ENCODE assay signal across 26 cellular contexts in genomic region chr7:137482466-137482865, GRCh38.
"Had no signal": no experiment of that assay in that cellular context is flagged by ENCODE, and none has a peak within 500 bp of the region (broad histone marks: within the 10 kb centered on the region; RNA-seq: fewer than 3 reads in every experiment).

No MANE protein-coding gene starts in this region.

- H3K27ac ChIP-seq: epithelial cell of prostate, esophagus squamous epithelium had no signal

- DNase-seq: activated CD4-positive, alpha-beta memory T cell treated with anti-CD3 and anti-CD28 coated beads for 36 hours; activated CD4-positive, alpha-beta T cell treated with anti-CD3 and anti-CD28 coated beads for 36 hours; activated CD4-positive, alpha-beta T cell treated with anti-CD3 and anti-CD28 coated beads, Interleukin-2, amount 10 ng/mL, durations not matched to agents 24 days and 14 days; activated CD4-positive, CD25-positive, alpha-beta regulatory T cell; activated CD4-positive, CD25-positive, alpha-beta regulatory T cell treated with anti-CD3 and anti-CD28 coated beads, Interleukin-2, amount 50 U/mL, for 72 hours; activated CD8-positive, alpha-beta memory T cell treated with anti-CD3 and anti-CD28 coated beads, Interleukin-2, amount 10 ng/mL, durations not matched to agents 7 days and 5 days; activated CD8-positive, alpha-beta memory T cell treated with anti-CD3 and anti-CD28 coated beads, Interleukin-2, amount 50 U/mL, for 4 hours; activated CD8-positive, alpha-beta T cell treated with anti-CD3 and anti-CD28 coated beads, Interleukin-2, amount 10 ng/mL, durations not matched to agents 7 days and 5 days; activated gamma-delta T cell; activated naive CD4-positive, alpha-beta T cell treated with anti-CD3 and anti-CD28 coated beads, Interleukin-2, amount 50 U/mL, for 16 hours; activated naive CD4-positive, alpha-beta T cell treated with Interleukin-2 at 50 U/mL for 16 hours; activated T-cell treated with anti-CD3 and anti-CD28 coated beads, Interleukin-2, amount 50 U/mL, for 24 hours; activated T-cell treated with anti-CD3 and anti-CD28 coated beads, Interleukin-2, amount 50 U/mL, for 72 hours; amniotic stem cell; aorta; cortex of kidney; dermis blood vessel endothelial cell; effector CD8-positive, alpha-beta T cell; esophagus squamous epithelium; foreskin fibroblast; head of caudate nucleus; T-helper 2 cell had no signal

- H3K4me3 ChIP-seq: esophagus squamous epithelium had no signal

- H3K9me3 Mint-ChIP-seq: activated CD4-positive, alpha-beta memory T cell treated with anti-CD3 and anti-CD28 coated beads for 36 hours; activated CD4-positive, alpha-beta T cell treated with anti-CD3 and anti-CD28 coated beads, Interleukin-2, amount 10 ng/mL, durations not matched to agents 24 days and 14 days; activated T-cell treated with anti-CD3 and anti-CD28 coated beads, Interleukin-2, amount 50 U/mL, for 24 hours had no signal

- H3K4me1 Mint-ChIP-seq: activated CD4-positive, alpha-beta T cell treated with anti-CD3 and anti-CD28 coated beads for 36 hours; activated CD4-positive, alpha-beta T cell treated with anti-CD3 and anti-CD28 coated beads, Interleukin-2, amount 10 ng/mL, durations not matched to agents 24 days and 14 days; activated CD8-positive, alpha-beta memory T cell treated with anti-CD3 and anti-CD28 coated beads, Interleukin-2, amount 10 ng/mL, durations not matched to agents 7 days and 5 days; central memory CD8-positive, alpha-beta T cell had no signal

- H3K4me3 Mint-ChIP-seq: activated CD4-positive, alpha-beta memory T cell treated with anti-CD3 and anti-CD28 coated beads for 36 hours; activated CD4-positive, alpha-beta T cell treated with anti-CD3 and anti-CD28 coated beads for 36 hours; activated CD4-positive, alpha-beta T cell treated with anti-CD3 and anti-CD28 coated beads, Interleukin-2, amount 10 ng/mL, durations not matched to agents 24 days and 14 days; activated CD8-positive, alpha-beta memory T cell treated with anti-CD3 and anti-CD28 coated beads, Interleukin-2, amount 10 ng/mL, durations not matched to agents 7 days and 5 days; activated CD8-positive, alpha-beta T cell treated with anti-CD3 and anti-CD28 coated beads, Interleukin-2, amount 10 ng/mL, durations not matched to agents 7 days and 5 days; activated naive CD8-positive, alpha-beta T cell; activated T-cell treated with anti-CD3 and anti-CD28 coated beads, Interleukin-2, amount 50 U/mL, for 24 hours; activated T-cell treated with anti-CD3 and anti-CD28 coated beads, Interleukin-2, amount 50 U/mL, for 72 hours; brain; central memory CD8-positive, alpha-beta T cell had no signal

- H3K4me1 ChIP-seq: esophagus squamous epithelium had no signal

- H3K36me3 Mint-ChIP-seq: activated CD4-positive, alpha-beta memory T cell treated with anti-CD3 and anti-CD28 coated beads for 36 hours; activated CD8-positive, alpha-beta memory T cell treated with anti-CD3 and anti-CD28 coated beads, Interleukin-2, amount 10 ng/mL, durations not matched to agents 7 days and 5 days; activated naive CD8-positive, alpha-beta T cell had no signal

- H3K36me3 ChIP-seq: esophagus squamous epithelium had no signal

- H3K27me3 Mint-ChIP-seq: activated CD4-positive, alpha-beta memory T cell treated with anti-CD3 and anti-CD28 coated beads for 36 hours; activated CD4-positive, alpha-beta T cell treated with anti-CD3 and anti-CD28 coated beads, Interleukin-2, amount 10 ng/mL, durations not matched to agents 24 days and 14 days; activated CD8-positive, alpha-beta memory T cell treated with anti-CD3 and anti-CD28 coated beads, Interleukin-2, amount 10 ng/mL, durations not matched to agents 7 days and 5 days; activated T-cell treated with anti-CD3 and anti-CD28 coated beads, Interleukin-2, amount 50 U/mL, for 24 hours; brain; central memory CD8-positive, alpha-beta T cell had no signal

- H3K9me3 ChIP-seq: esophagus squamous epithelium had no signal

- H3K27ac Mint-ChIP-seq: activated CD4-positive, alpha-beta memory T cell treated with anti-CD3 and anti-CD28 coated beads for 36 hours; activated CD4-positive, alpha-beta T cell treated with anti-CD3 and anti-CD28 coated beads for 36 hours; activated CD4-positive, alpha-beta T cell treated with anti-CD3 and anti-CD28 coated beads, Interleukin-2, amount 10 ng/mL, durations not matched to agents 24 days and 14 days; activated CD8-positive, alpha-beta memory T cell treated with anti-CD3 and anti-CD28 coated beads, Interleukin-2, amount 10 ng/mL, durations not matched to agents 7 days and 5 days; activated CD8-positive, alpha-beta T cell treated with anti-CD3 and anti-CD28 coated beads, Interleukin-2, amount 10 ng/mL, durations not matched to agents 7 days and 5 days; activated naive CD8-positive, alpha-beta T cell; activated T-cell treated with anti-CD3 and anti-CD28 coated beads, Interleukin-2, amount 50 U/mL, for 24 hours; activated T-cell treated with anti-CD3 and anti-CD28 coated beads, Interleukin-2, amount 50 U/mL, for 72 hours; brain had no signal

- H3K27me3 ChIP-seq: esophagus squamous epithelium had no signal

- ATAC-seq: activated CD4-positive, alpha-beta T cell treated with anti-CD3 and anti-CD28 coated beads for 36 hours; activated CD8-positive, alpha-beta memory T cell treated with anti-CD3 and anti-CD28 coated beads, Interleukin-2, amount 10 ng/mL, durations not matched to agents 7 days and 5 days; activated CD8-positive, alpha-beta T cell treated with anti-CD3 and anti-CD28 coated beads, Interleukin-2, amount 10 ng/mL, durations not matched to agents 7 days and 5 days; activated T-cell treated with anti-CD3 and anti-CD28 coated beads, Interleukin-2, amount 50 U/mL, for 72 hours had no signal
